In the genomic region with DNA sequence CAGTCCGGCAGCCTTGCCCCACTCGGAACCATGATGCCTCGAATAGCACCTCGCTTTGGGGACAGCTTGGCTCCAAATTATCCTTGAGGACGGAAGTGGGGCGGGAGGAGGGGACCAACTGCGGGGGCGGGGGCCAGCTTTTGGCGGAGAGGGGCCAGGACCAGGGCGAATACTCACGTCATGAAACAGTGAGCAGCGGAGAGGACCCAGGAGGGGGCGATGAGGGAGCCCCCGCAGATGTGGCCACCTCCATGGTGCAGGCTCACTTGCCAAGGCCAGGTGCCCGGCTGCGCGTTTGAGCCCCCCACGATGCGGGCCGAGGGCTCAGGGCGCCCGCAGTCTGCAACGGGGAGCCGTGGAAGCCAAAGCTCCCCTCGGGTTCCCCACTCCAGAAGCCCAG, we compare ENCODE assay signal across 1 cellular context.
TF ChIP-seq lines count a peak whose summit lies in the region.

No MANE protein-coding gene starts in this region.

TF ChIP-seq in WTC11, 78 proteins besides CTCF, POLR2A, EP300 and RAD21:
- TF ChIP-seq ZNF121 (CRISPR knock-in tag; IDR thresholded peaks at IDR 0.05) (no peak), EMX1 (CRISPR knock-in tag; IDR thresholded peaks at IDR 0.05) (no peak), FOXP1 (CRISPR knock-in tag; IDR thresholded peaks at IDR 0.05; ENCODE audit: borderline replicate concordance) (no peak), NR2C2 (CRISPR knock-in tag; IDR thresholded peaks at IDR 0.05) (no peak), GTF2I (CRISPR knock-in tag; conservative IDR thresholded peaks at IDR 0.05) (no peak), ZNF671 (CRISPR knock-in tag; IDR thresholded peaks at IDR 0.05) (no peak), ZNF219 (CRISPR knock-in tag; IDR thresholded peaks at IDR 0.05; ENCODE audit: borderline replicate concordance) (no peak), CBFB (CRISPR knock-in tag; IDR thresholded peaks at IDR 0.05; ENCODE audit: low read depth) (no peak), ELF4 (CRISPR knock-in tag; IDR thresholded peaks at IDR 0.05; ENCODE audit: low read depth) (no peak)
- TF ChIP-seq, protein P1, sequence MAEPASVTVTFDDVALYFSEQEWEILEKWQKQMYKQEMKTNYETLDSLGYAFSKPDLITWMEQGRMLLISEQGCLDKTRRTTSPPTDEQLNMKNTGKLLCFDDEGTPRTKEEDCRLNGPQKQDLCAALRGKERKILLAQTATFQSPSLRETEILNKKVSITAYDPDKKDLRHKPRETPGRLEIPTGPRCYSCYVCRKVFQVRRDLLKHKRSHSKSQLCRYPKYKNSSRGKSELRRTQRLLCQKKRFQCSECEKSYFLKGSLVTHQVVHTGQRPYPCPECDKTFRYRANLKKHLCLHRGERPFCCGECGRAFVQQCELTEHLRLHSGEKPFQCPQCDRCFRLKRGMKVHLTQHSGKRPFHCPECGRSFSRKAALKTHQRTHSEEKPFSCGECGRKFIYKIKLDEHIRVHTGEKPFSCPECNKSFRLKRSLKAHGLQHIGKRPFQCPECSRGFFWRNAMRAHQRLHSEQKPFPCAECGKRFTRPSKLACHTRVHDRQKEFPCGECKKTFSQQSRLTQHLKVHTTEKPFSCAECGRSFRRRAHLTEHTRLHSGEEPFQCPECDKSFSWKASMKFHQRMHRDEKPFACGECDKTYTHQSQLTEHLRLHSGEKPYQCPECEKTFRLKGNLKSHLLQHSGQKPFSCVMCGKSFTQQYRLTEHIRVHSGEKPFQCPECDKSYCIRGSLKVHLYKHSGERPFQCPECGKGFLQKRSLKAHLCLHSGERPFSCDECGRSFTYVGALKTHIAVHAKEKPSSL (CRISPR knock-in tag; conservative IDR thresholded peaks at IDR 0.05), result no peak
- TF ChIP-seq, protein P2, sequence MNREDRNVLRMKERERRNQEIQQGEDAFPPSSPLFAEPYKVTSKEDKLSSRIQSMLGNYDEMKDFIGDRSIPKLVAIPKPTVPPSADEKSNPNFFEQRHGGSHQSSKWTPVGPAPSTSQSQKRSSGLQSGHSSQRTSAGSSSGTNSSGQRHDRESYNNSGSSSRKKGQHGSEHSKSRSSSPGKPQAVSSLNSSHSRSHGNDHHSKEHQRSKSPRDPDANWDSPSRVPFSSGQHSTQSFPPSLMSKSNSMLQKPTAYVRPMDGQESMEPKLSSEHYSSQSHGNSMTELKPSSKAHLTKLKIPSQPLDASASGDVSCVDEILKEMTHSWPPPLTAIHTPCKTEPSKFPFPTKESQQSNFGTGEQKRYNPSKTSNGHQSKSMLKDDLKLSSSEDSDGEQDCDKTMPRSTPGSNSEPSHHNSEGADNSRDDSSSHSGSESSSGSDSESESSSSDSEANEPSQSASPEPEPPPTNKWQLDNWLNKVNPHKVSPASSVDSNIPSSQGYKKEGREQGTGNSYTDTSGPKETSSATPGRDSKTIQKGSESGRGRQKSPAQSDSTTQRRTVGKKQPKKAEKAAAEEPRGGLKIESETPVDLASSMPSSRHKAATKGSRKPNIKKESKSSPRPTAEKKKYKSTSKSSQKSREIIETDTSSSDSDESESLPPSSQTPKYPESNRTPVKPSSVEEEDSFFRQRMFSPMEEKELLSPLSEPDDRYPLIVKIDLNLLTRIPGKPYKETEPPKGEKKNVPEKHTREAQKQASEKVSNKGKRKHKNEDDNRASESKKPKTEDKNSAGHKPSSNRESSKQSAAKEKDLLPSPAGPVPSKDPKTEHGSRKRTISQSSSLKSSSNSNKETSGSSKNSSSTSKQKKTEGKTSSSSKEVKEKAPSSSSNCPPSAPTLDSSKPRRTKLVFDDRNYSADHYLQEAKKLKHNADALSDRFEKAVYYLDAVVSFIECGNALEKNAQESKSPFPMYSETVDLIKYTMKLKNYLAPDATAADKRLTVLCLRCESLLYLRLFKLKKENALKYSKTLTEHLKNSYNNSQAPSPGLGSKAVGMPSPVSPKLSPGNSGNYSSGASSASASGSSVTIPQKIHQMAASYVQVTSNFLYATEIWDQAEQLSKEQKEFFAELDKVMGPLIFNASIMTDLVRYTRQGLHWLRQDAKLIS (CRISPR knock-in tag; IDR thresholded peaks at IDR 0.05; ENCODE audit: borderline replicate concordance), result no peak
- TF ChIP-seq, protein P3, sequence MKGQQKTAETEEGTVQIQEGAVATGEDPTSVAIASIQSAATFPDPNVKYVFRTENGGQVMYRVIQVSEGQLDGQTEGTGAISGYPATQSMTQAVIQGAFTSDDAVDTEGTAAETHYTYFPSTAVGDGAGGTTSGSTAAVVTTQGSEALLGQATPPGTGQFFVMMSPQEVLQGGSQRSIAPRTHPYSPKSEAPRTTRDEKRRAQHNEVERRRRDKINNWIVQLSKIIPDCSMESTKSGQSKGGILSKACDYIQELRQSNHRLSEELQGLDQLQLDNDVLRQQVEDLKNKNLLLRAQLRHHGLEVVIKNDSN (CRISPR knock-in tag; IDR thresholded peaks at IDR 0.05), result no peak
- TF ChIP-seq, protein P4, sequence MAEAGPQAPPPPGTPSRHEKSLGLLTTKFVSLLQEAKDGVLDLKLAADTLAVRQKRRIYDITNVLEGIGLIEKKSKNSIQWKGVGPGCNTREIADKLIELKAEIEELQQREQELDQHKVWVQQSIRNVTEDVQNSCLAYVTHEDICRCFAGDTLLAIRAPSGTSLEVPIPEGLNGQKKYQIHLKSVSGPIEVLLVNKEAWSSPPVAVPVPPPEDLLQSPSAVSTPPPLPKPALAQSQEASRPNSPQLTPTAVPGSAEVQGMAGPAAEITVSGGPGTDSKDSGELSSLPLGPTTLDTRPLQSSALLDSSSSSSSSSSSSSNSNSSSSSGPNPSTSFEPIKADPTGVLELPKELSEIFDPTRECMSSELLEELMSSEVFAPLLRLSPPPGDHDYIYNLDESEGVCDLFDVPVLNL (CRISPR knock-in tag; IDR thresholded peaks at IDR 0.05; ENCODE audit: borderline replicate concordance, low read depth), result no peak
- TF ChIP-seq, protein P5, sequence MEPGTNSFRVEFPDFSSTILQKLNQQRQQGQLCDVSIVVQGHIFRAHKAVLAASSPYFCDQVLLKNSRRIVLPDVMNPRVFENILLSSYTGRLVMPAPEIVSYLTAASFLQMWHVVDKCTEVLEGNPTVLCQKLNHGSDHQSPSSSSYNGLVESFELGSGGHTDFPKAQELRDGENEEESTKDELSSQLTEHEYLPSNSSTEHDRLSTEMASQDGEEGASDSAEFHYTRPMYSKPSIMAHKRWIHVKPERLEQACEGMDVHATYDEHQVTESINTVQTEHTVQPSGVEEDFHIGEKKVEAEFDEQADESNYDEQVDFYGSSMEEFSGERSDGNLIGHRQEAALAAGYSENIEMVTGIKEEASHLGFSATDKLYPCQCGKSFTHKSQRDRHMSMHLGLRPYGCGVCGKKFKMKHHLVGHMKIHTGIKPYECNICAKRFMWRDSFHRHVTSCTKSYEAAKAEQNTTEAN (CRISPR knock-in tag; IDR thresholded peaks at IDR 0.05), result no peak
- TF ChIP-seq, protein P6, sequence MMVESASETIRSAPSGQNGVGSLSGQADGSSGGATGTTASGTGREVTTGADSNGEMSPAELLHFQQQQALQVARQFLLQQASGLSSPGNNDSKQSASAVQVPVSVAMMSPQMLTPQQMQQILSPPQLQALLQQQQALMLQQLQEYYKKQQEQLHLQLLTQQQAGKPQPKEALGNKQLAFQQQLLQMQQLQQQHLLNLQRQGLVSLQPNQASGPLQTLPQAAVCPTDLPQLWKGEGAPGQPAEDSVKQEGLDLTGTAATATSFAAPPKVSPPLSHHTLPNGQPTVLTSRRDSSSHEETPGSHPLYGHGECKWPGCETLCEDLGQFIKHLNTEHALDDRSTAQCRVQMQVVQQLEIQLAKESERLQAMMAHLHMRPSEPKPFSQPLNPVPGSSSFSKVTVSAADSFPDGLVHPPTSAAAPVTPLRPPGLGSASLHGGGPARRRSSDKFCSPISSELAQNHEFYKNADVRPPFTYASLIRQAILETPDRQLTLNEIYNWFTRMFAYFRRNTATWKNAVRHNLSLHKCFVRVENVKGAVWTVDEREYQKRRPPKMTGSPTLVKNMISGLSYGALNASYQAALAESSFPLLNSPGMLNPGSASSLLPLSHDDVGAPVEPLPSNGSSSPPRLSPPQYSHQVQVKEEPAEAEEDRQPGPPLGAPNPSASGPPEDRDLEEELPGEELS (CRISPR knock-in tag; IDR thresholded peaks at IDR 0.05), result no peak
